1 cellular context compared by ENCODE assay signal in the genomic region with DNA sequence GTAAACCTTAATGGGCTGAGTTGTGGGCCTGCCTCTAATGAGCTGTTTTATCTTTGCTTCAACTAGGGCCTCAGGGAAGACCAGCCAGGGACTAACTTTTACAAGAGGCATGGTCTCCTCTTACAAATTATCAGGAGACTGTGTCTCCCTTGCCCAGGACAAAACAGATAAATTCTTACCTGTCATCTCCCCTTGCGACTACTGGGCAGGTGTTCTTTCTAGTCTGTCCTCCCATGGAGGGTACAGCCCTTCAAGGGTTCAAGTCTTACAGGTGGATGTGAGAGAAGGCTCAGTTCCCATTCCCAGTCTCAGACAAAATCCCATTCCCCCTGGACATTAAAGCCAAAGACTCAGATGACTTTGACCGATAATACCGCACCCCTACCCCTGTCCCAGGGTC.
TF ChIP-seq lines count a peak whose summit lies in the region.

No MANE protein-coding gene starts in this region.

TF ChIP-seq in IMR-90, 13 proteins besides CTCF, POLR2A, EP300 and RAD21 (continued from another document):
- TF ChIP-seq, protein P1, sequence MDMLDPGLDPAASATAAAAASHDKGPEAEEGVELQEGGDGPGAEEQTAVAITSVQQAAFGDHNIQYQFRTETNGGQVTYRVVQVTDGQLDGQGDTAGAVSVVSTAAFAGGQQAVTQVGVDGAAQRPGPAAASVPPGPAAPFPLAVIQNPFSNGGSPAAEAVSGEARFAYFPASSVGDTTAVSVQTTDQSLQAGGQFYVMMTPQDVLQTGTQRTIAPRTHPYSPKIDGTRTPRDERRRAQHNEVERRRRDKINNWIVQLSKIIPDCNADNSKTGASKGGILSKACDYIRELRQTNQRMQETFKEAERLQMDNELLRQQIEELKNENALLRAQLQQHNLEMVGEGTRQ (IDR thresholded peaks at IDR 0.05; ENCODE audit: low read depth, low read length) = no peak
- TF ChIP-seq MAFK (IDR thresholded peaks at IDR 0.05; ENCODE audit: low read depth, low read length) = no peak
- TF ChIP-seq ELK1 (IDR thresholded peaks at IDR 0.05; ENCODE audit: borderline replicate concordance, low read depth, low read length) = no peak
